In the genomic region with DNA sequence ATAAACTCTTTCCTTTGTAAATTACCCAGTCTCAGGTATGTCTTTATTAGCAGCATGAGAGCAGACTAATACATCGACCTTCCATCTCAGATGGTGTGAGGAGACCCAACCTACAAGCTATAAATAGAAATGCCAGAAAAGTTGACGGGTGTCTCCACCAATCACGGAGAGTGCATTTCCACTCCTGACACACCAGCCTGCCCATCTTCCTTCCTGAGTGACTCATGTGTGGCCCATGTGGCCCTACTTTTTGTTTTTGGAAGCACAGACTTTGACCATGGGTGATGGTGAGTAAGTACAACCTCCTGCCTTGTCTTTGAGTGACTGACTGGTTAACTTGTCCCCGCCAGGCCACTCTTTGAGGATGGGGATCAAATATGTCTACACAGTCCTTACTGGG, we compare ENCODE assay signal across 26 cellular contexts.
"Had no signal": no experiment of that assay in that cellular context is flagged by ENCODE, and none has a peak within 500 bp of the region (broad histone marks: within the 10 kb centered on the region; RNA-seq: fewer than 3 reads in every experiment).

No MANE protein-coding gene starts in this region.

- H3K27me3 ChIP-seq: gastrocnemius medialis, heart left ventricle had no signal

- H3K9me3 ChIP-seq: gastrocnemius medialis had no signal

- H3K27ac ChIP-seq: gastrocnemius medialis, heart left ventricle, VCaP had no signal

- DNase-seq: activated CD4-positive, alpha-beta T cell treated with anti-CD3 and anti-CD28 coated beads for 1 hour; activated CD4-positive, alpha-beta T cell treated with anti-CD3 and anti-CD28 coated beads for 4 hours; activated CD4-positive, alpha-beta T cell treated with anti-CD3 and anti-CD28 coated beads, Interleukin-2, amount 50 U/mL, for 1 hour; activated CD4-positive, alpha-beta T cell treated with anti-CD3 and anti-CD28 coated beads, Interleukin-2, amount 50 U/mL, for 48 hours; activated CD8-positive, alpha-beta memory T cell treated with anti-CD3 and anti-CD28 coated beads for 24 hours; activated CD8-positive, alpha-beta T cell treated with anti-CD3 and anti-CD28 coated beads for 36 hours; activated effector memory CD4-positive, alpha-beta T cell treated with Interleukin-2 at 50 U/mL for 16 hours; activated gamma-delta T cell treated with Interleukin-2 at 50 U/mL for 16 hours; activated naive CD4-positive, alpha-beta T cell treated with anti-CD3 and anti-CD28 coated beads, Interleukin-2, amount 50 U/mL, for 16 hours; activated naive CD4-positive, alpha-beta T cell treated with Interleukin-2 at 50 U/mL for 16 hours; activated T-cell treated with anti-CD3 and anti-CD28 coated beads, Interleukin-2, amount 50 U/mL, for 4 hours; amniotic stem cell; anterior cingulate cortex; caudate nucleus; cortex of kidney; effector CD8-positive, alpha-beta T cell; endodermal cell; foreskin fibroblast; gastrocnemius medialis; glutamatergic neuron; heart left ventricle; T-helper 2 cell had no signal

- H3K4me3 ChIP-seq: gastrocnemius medialis, heart left ventricle had no signal

- H3K36me3 ChIP-seq: gastrocnemius medialis, heart left ventricle had no signal

- H3K4me1 ChIP-seq: gastrocnemius medialis had no signal

- ATAC-seq: activated CD8-positive, alpha-beta T cell treated with anti-CD3 and anti-CD28 coated beads for 36 hours; activated T-cell treated with anti-CD3 and anti-CD28 coated beads, Interleukin-2, amount 50 U/mL, for 4 hours; activated T-helper 17 cell treated with anti-CD3 and anti-CD28 coated beads, Interleukin-2, amount 50 U/mL, for 72 hours; esophagus mucosa; gastrocnemius medialis; heart left ventricle; WTC11 had no signal
